Comparison of ENCODE assay signal across 27 cellular contexts in the genomic region with DNA sequence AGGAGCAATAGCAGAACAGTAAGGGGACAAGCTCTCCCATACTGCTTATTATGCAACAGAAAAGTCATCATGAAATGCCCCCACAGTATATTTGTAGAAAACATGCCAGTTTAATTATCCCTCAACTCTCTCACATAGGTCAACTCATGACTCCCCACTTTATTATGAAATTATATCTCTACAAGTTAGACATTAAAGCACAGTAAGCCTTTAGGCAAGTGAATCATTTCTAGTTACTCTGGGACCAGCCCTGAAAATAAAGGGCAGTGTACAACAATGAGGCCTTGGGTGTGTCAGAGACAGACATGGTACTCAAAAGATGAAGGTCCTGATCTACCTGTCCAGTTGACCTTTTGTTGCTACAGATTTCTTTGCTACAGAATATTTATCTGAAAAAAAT.
"Had no signal": no experiment of that assay in that cellular context is flagged by ENCODE, and none has a peak within 500 bp of the region (broad histone marks: within the 10 kb centered on the region; RNA-seq: fewer than 3 reads in every experiment).

No MANE protein-coding gene starts in this region.

- H3K4me3 ChIP-seq: cardiac muscle cell, colonic mucosa, esophagus squamous epithelium, gastrocnemius medialis, pancreas, psoas muscle, right atrium auricular region, smooth muscle cell, testis, transverse colon had no signal

- H3K4me1 ChIP-seq: colonic mucosa, pancreas, right atrium auricular region, testis had no signal

- H3K9me3 ChIP-seq: colonic mucosa, esophagus squamous epithelium, gastrocnemius medialis, pancreas, psoas muscle, right atrium auricular region, testis, transverse colon had no signal

- H3K27me3 ChIP-seq: cardiac muscle cell, colonic mucosa, esophagus squamous epithelium, gastrocnemius medialis, pancreas, right atrium auricular region, testis, transverse colon had no signal

- H3K27ac ChIP-seq: cardiac muscle cell, colonic mucosa, gastrocnemius medialis, pancreas, psoas muscle, right atrium auricular region, testis, transverse colon had no signal

- FAIRE-seq: pancreas had no signal

- H3K4me2 ChIP-seq: smooth muscle cell had no signal

- DNase-seq: activated B cell treated with CpG ODN at 0.5 μM for 24 hours; activated CD4-positive, alpha-beta T cell treated with anti-CD3 and anti-CD28 coated beads, Interleukin-2, amount 50 U/mL, for 1 hour; activated CD8-positive, alpha-beta T cell treated with anti-CD3 and anti-CD28 coated beads for 36 hours; activated naive CD4-positive, alpha-beta T cell; activated T-cell treated with anti-CD3 and anti-CD28 coated beads, Interleukin-2, amount 50 U/mL, for 48 hours; anterior cingulate cortex; cerebellar nuclear complex; colonic mucosa; endodermal cell; esophagus squamous epithelium; gastrocnemius medialis; glutamatergic neuron; left cardiac atrium; midbrain; naive thymus-derived CD4-positive, alpha-beta T cell; nucleus accumbens; pancreas; psoas muscle; stimulated activated CD4-positive, alpha-beta T cell treated with anti-CD3 and anti-CD28 coated beads, Interleukin-1b, Interleukin-23, amount 100 ng/mL, for 48 hours; stimulated activated naive CD4-positive, alpha-beta T cell; T-helper 1 cell; testis; transverse colon had no signal

- ATAC-seq: activated CD8-positive, alpha-beta T cell treated with anti-CD3 and anti-CD28 coated beads for 36 hours; activated naive CD4-positive, alpha-beta T cell treated with anti-CD3 and anti-CD28 coated beads, Interleukin-2, amount 50 U/mL, for 72 hours; gastrocnemius medialis; left cardiac atrium; naive thymus-derived CD4-positive, alpha-beta T cell; pancreas; psoas muscle had no signal

- H3K36me3 ChIP-seq: colonic mucosa, pancreas had no signal
